1 cellular context compared by ENCODE assay signal in genomic region chr6:163532526-163533078, GRCh38.
TF ChIP-seq lines count a peak whose summit lies in the region.

No MANE protein-coding gene starts in this region.

TF ChIP-seq in HepG2, 621 proteins besides CTCF, POLR2A, EP300 and RAD21 (continued from another document):
- no peak for TF ChIP-seq MATR3 (CRISPR knock-in tag; IDR thresholded peaks at IDR 0.05)
- no peak for TF ChIP-seq FLYWCH1 (CRISPR knock-in tag; IDR thresholded peaks at IDR 0.05)
- TF ChIP-seq, protein P1, sequence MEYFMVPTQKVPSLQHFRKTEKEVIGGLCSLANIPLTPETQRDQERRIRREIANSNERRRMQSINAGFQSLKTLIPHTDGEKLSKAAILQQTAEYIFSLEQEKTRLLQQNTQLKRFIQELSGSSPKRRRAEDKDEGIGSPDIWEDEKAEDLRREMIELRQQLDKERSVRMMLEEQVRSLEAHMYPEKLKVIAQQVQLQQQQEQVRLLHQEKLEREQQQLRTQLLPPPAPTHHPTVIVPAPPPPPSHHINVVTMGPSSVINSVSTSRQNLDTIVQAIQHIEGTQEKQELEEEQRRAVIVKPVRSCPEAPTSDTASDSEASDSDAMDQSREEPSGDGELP (IDR thresholded peaks at IDR 0.05; ENCODE audit: borderline replicate concordance, low read depth), result no peak
- TF ChIP-seq ZNF577 (CRISPR knock-in tag; IDR thresholded peaks at IDR 0.05; ENCODE audit: borderline replicate concordance, low read depth), result no peak
- TF ChIP-seq ZSCAN5A (CRISPR knock-in tag; IDR thresholded peaks at IDR 0.05; ENCODE audit: borderline replicate concordance), result no peak
- TF ChIP-seq ZNF746 (CRISPR knock-in tag; IDR thresholded peaks at IDR 0.05), result no peak
- no peak for TF ChIP-seq CREB1 (IDR thresholded peaks at IDR 0.05)
- TF ChIP-seq CREB1 (CRISPR knock-in tag; IDR thresholded peaks at IDR 0.05), result no peak
